In genomic region chr2:2755990-2756389, GRCh38 we compare ENCODE assay signal across 5 cellular contexts.
"Had no signal": no experiment of that assay in that cellular context is flagged by ENCODE, and none has a peak within 500 bp of the region (broad histone marks: within the 10 kb centered on the region; RNA-seq: fewer than 3 reads in every experiment).

No MANE protein-coding gene starts in this region.

- H3K36me3 ChIP-seq: HAP-1 had no signal

- H3K4me1 Mint-ChIP-seq: GM23338 had no signal

- H3K9me3 ChIP-seq: HAP-1 had no signal

- H3K4me1 ChIP-seq: HAP-1 had no signal

- H3K4me3 Mint-ChIP-seq: GM23338, HFFc6 had no signal

- H3K4me3 ChIP-seq: GM23338, HAP-1, K562 had no signal

- H3K27ac Mint-ChIP-seq: GM23338, HFFc6 had no signal

- DNase-seq: HFFc6, IMR-90 had no signal
